In the genomic region with DNA sequence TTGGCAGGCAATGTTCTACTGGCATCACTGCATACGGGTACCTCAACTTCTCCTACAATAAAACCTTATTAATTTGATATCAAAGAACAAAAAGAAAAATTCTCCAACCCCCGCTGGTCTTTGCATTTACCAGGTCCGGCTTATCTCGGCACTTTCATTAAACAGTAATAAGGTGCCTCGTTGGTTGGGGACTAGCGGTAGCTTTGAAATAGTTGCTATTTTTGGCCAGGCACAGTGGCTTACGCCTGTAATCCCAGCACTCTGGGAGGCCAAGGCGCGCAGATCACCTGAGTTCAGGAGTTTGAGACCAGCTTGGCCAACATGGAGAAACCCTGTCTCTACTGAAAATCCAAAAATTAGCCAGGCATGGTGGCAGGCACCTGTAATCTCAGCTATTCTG, we compare ENCODE assay signal across 7 cellular contexts.
"Had no signal": no experiment of that assay in that cellular context is flagged by ENCODE, and none has a peak within 500 bp of the region (broad histone marks: within the 10 kb centered on the region; RNA-seq: fewer than 3 reads in every experiment).

No MANE protein-coding gene starts in this region.

- H3K4me3 ChIP-seq: K562 had no signal

- H3K36me3 Mint-ChIP-seq: IgD-negative memory B cell had no signal

- H3K27ac ChIP-seq: HL-60 had no signal

- DNase-seq: IMR-90, KBM-7 had no signal

- H3K27ac Mint-ChIP-seq: IgD-negative memory B cell had no signal

- FAIRE-seq: HepG2, HTR-8/SVneo, K562 had no signal

- H3K9me3 Mint-ChIP-seq: IgD-negative memory B cell had no signal

- ATAC-seq: HepG2, K562 had no signal
